Comparison of ENCODE assay signal across 8 cellular contexts in genomic region chr14:64510127-64510808, GRCh38. TPM values are rescaled to one million over a fixed set of nuclear protein-coding genes. Genes with fewer than 3 reads are reported as not detected.
DNase-seq lines count a peak whose midpoint lies in the region; ATAC-seq and TF ChIP-seq lines count a peak whose summit lies in the region.

No MANE protein-coding gene starts in this region.

- H4K20me1 ChIP-seq in HCT116 (ENCODE audit: insufficient read depth), result 0 out of 2 replicates have a peak, but pooled peaks cover 3% of the 10 kb centered on the region

- RAD21 ChIA-PET in HCT116 (lab: Charles Lee; ENCODE audit: low non-redundant PET in 1 of 2, low total read pairs in 2 of 2, uncharacterized antibody in 2 of 2, unreplicated experiment in 2 of 2), result interaction anchor here (0.5 to 1.2 kb wide), 3 partner anchors 166 to 649 kb away, joined by 3 to 7 read pairs (median 4); no protein-coding TSS in a partner anchor

- H2AFZ ChIP-seq in HCT116 (ENCODE audit: low read depth, low read length, poor library complexity, severe bottlenecking), result no peak overlapping the region

- H3K27ac ChIP-seq in A673 (ENCODE audit: low read depth, low read length, poor library complexity, severe bottlenecking) (peak overlapping the region; percentile 13), HCT116 (ENCODE audit: low read depth, low read length) (no peak overlapping the region; the same call in 1 of the 2 replicates), mesodermal cell (ENCODE audit: low read depth, low read length, severe bottlenecking) (peak overlapping the region; percentile 20)

- H3K4me3 ChIP-seq in A673 (ENCODE audit: low read depth, low read length, poor library complexity, severe bottlenecking) (no peak overlapping the region), HCT116 (replicated peaks in 1 of 2; ENCODE audit: low read depth in 1 of 2, low read length in 2 of 2) (no peak overlapping the region), mesodermal cell (ENCODE audit: extremely low read depth, insufficient read depth, low read length, poor library complexity, severe bottlenecking) (no peak overlapping the region)

- TF ChIP-seq RAD21 in HCT116 (IDR thresholded peaks at IDR 0.05; ENCODE audit: low read depth), result no peak

- H3K9me2 ChIP-seq in HCT116 (ENCODE audit: insufficient read depth), result no peaks in the 10 kb centered on the region

- H3K36me3 ChIP-seq in A673 (ENCODE audit: insufficient read depth, low read length, poor library complexity, severe bottlenecking) (no peaks in the 10 kb centered on the region), HCT116 (ENCODE audit: control insufficient read depth in 1 of 2, insufficient read depth in 2 of 2, low read length in 2 of 2) (no peaks in the 10 kb centered on the region), mesodermal cell (ENCODE audit: control insufficient read depth, insufficient read depth, low read length) (peaks cover 10% of the 10 kb centered on the region)

- H3K4me2 ChIP-seq in HCT116 (ENCODE audit: low read length), result peak overlapping the region; percentile 30

- no peaks in the 10 kb centered on the region for H3K27me3 ChIP-seq in A673 (replicated peaks; ENCODE audit: insufficient read depth, low read depth, low read length, poor library complexity)
- no peaks in the 10 kb centered on the region for H3K27me3 ChIP-seq in HCT116 (ENCODE audit: insufficient read depth, low read length)

- no peak overlapping the region for H3K9ac ChIP-seq in HCT116 (ENCODE audit: low read length)

- intact Hi-C loops in A673 (cut with micrococcal nuclease; ENCODE audit: unreplicated experiment), result loop anchor here (5.0 kb wide), 1 partner anchor 127 kb away; no protein-coding TSS in a partner anchor
- intact Hi-C loops in HCT116 (cut with micrococcal nuclease), result loop anchor here (2.0 to 10.0 kb wide), 2 partner anchors 125 to 165 kb away; no protein-coding TSS in a partner anchor

- peaks cover 63% of the 10 kb centered on the region for H3K4me1 Mint-ChIP-seq in activated CD8-positive, alpha-beta T cell treated with anti-CD3 and anti-CD28 coated beads, Interleukin-2, amount 10 ng/mL, durations not matched to agents 7 days and 5 days (ENCODE audit: low read depth)

- CTCF ChIA-PET in A673 (lab: Charles Lee) (interaction anchor here (0.8 to 1.0 kb wide), 2 partner anchors 9 to 28 kb away, joined by 3 to 4 read pairs; no protein-coding TSS in a partner anchor), HCT116 (lab: Charles Lee) (interaction anchor here (0.5 to 2.5 kb wide), 15 partner anchors 8 to 330 kb away, joined by 3 to 17 read pairs (median 4); no protein-coding TSS in a partner anchor)
- CTCF ChIA-PET in activated CD8-positive, alpha-beta T cell treated with anti-CD3 and anti-CD28 coated beads, Interleukin-2, amount 10 ng/mL, durations not matched to agents 7 days and 5 days (lab: Charles Lee), result interaction anchor here (0.6 to 4.1 kb wide), 33 partner anchors 8 to 172 kb away, joined by 3 to 43 read pairs (median 5); partner anchors contain the start of genes AKAP5 and HSPA2

- DNase-seq in A673 (ENCODE audit: low spot score) (no peak), HCT116 (ENCODE audit: low read depth, low spot score) (no peak)
- no peak for DNase-seq in activated CD8-positive, alpha-beta T cell treated with anti-CD3 and anti-CD28 coated beads, Interleukin-2, amount 10 ng/mL, durations not matched to agents 7 days and 5 days

- peaks cover 43% of the 10 kb centered on the region for H3K36me3 Mint-ChIP-seq in activated CD8-positive, alpha-beta T cell treated with anti-CD3 and anti-CD28 coated beads, Interleukin-2, amount 10 ng/mL, durations not matched to agents 7 days and 5 days (ENCODE audit: low read depth)

- WGBS in mesodermal cell (ENCODE audit: insufficient coverage in 2 of 2), 2 experiments, result 86 to 94% methylated on average over 1 to 2 of the region's 2 CpGs

- H3K27me3 Mint-ChIP-seq in activated CD8-positive, alpha-beta T cell treated with anti-CD3 and anti-CD28 coated beads, Interleukin-2, amount 10 ng/mL, durations not matched to agents 7 days and 5 days (ENCODE audit: low read depth), result no peaks in the 10 kb centered on the region

- H3K79me2 ChIP-seq in HCT116 (ENCODE audit: insufficient read depth, low read length), result peaks cover 96% of the 10 kb centered on the region

- H3K27ac Mint-ChIP-seq in activated CD8-positive, alpha-beta T cell treated with anti-CD3 and anti-CD28 coated beads, Interleukin-2, amount 10 ng/mL, durations not matched to agents 7 days and 5 days, result peak overlapping the region; percentile 39

- H3K9me3 Mint-ChIP-seq in activated CD8-positive, alpha-beta T cell treated with anti-CD3 and anti-CD28 coated beads, Interleukin-2, amount 10 ng/mL, durations not matched to agents 7 days and 5 days (ENCODE audit: insufficient read depth), result no peaks in the 10 kb centered on the region

- TF ChIP-seq CTCF in A673 (conservative IDR thresholded peaks at IDR 0.05; ENCODE audit: low read depth, low read length), result no peak
- TF ChIP-seq CTCF in HCT116 (IDR thresholded peaks at IDR 0.05 in 2 of 3, conservative IDR thresholded peaks at IDR 0.05 in 1 of 3; ENCODE audit: borderline replicate concordance in 1 of 3, insufficient read depth in 1 of 3, low read depth in 2 of 3, low read length in 2 of 3), result no peak

- peak; percentile 24; the same call in 1 of the 2 replicates for ATAC-seq in HCT116
- ATAC-seq in activated CD8-positive, alpha-beta T cell treated with anti-CD3 and anti-CD28 coated beads, Interleukin-2, amount 10 ng/mL, durations not matched to agents 7 days and 5 days, result peak; percentile 9
- ATAC-seq in GM19324 (IDR thresholded peaks at IDR 0.05; ENCODE audit: low FRiP score, unreplicated experiment), result no peak
- ATAC-seq in GM19467 (IDR thresholded peaks at IDR 0.05; ENCODE audit: unreplicated experiment), result no peak
- no peak for ATAC-seq in HG02840 (IDR thresholded peaks at IDR 0.05; ENCODE audit: low FRiP score, unreplicated experiment)
- no peak for ATAC-seq in HG02852 (IDR thresholded peaks at IDR 0.05; ENCODE audit: unreplicated experiment)

- H3K9me3 ChIP-seq in A673 (ENCODE audit: low read depth, low read length, poor library complexity, severe bottlenecking), result no peaks in the 10 kb centered on the region
- H3K9me3 ChIP-seq in HCT116 (ENCODE audit: control insufficient read depth in 1 of 2, insufficient read depth in 1 of 2, low read depth in 1 of 2, low read length in 2 of 2), result no peaks in the 10 kb centered on the region
- H3K9me3 ChIP-seq in mesodermal cell (ENCODE audit: control insufficient read depth, low read length), result no peaks in the 10 kb centered on the region

- H3K4me1 ChIP-seq in A673 (ENCODE audit: insufficient read depth, low read length, poor library complexity, severe bottlenecking) (peaks cover 34% of the 10 kb centered on the region), HCT116 (ENCODE audit: control insufficient read depth in 1 of 2, insufficient read depth in 2 of 2, low read length in 2 of 2) (peaks cover 18 to 44% of the 10 kb centered on the region in 2 experiments; a peak in 3 of 4 replicates), mesodermal cell (ENCODE audit: control insufficient read depth, insufficient read depth, low read length, poor library complexity, severe bottlenecking) (peaks cover 27% of the 10 kb centered on the region)

- POLR2A ChIA-PET in A673 (lab: Charles Lee; ENCODE audit: low non-redundant PET), result interaction anchor here (0.7 kb wide), 1 partner anchor 1597 kb away, joined by 3 read pairs; no protein-coding TSS in a partner anchor
- POLR2A ChIA-PET in HCT116 (lab: Charles Lee), result no interaction called here
- POLR2A ChIA-PET in activated CD8-positive, alpha-beta T cell treated with anti-CD3 and anti-CD28 coated beads, Interleukin-2, amount 10 ng/mL, durations not matched to agents 7 days and 5 days (lab: Charles Lee), result interaction anchor here (1.2 to 1.3 kb wide), 3 partner anchors 7 to 122 kb away, joined by 3 to 7 read pairs (median 4); partner anchors contain the start of gene MTHFD1

- peak overlapping the region; percentile 2 for H3K4me3 Mint-ChIP-seq in activated CD8-positive, alpha-beta T cell treated with anti-CD3 and anti-CD28 coated beads, Interleukin-2, amount 10 ng/mL, durations not matched to agents 7 days and 5 days

- no TSS peak for BruUV-seq in A673 (replicated peaks; lab: Mats Ljungman, UMichigan)
- no TSS peak for BruUV-seq in HCT116 (replicated peaks; lab: Mats Ljungman, UMichigan)

- TF ChIP-seq POLR2A in HCT116 (IDR thresholded peaks at IDR 0.05; ENCODE audit: borderline replicate concordance, extremely low read depth, insufficient read depth, insufficient read length), result no peak

TF ChIP-seq in HCT116, 20 proteins besides CTCF, POLR2A, EP300 and RAD21 (continues in another document):
- TF ChIP-seq SRF (IDR thresholded peaks at IDR 0.05; ENCODE audit: low read depth) (no peak), SP1 (IDR thresholded peaks at IDR 0.05; ENCODE audit: low read depth) (no peak)

RNA-seq across cellular contexts. Expression of gene ZBTB1, which starts 5.7 kb away (rescaled TPM):
- total RNA-seq in A673 (2021), result 34.3 and 37.7 TPM in 2 replicates
- total RNA-seq in HCT116 (2021; ENCODE audit: unreplicated experiment), result 20.6 TPM
- 9.3 and 11.4 TPM in 2 replicates for polyA plus RNA-seq in HCT116 (2012)
- 10 to 100 TPM; 58.3 to 61.7 TPM for total RNA-seq in activated CD8-positive, alpha-beta T cell treated with anti-CD3 and anti-CD28 coated beads, Interleukin-2, amount 10 ng/mL, durations not matched to agents 7 days and 5 days
- 30.1 TPM for polyA plus RNA-seq in mesodermal cell (2013, experiment 1 of 2)
- 35.1 TPM for polyA plus RNA-seq in mesodermal cell (2013, experiment 2 of 2)

RNA-seq across cellular contexts. Expression of gene ZBTB25, which starts 6.6 kb away (rescaled TPM):
- 11.3 and 13.5 TPM in 2 replicates for total RNA-seq in A673 (2021)
- total RNA-seq in HCT116 (2021; ENCODE audit: unreplicated experiment), result 19.0 TPM
- 12.9 and 13.3 TPM in 2 replicates for polyA plus RNA-seq in HCT116 (2012)
- total RNA-seq in activated CD8-positive, alpha-beta T cell treated with anti-CD3 and anti-CD28 coated beads, Interleukin-2, amount 10 ng/mL, durations not matched to agents 7 days and 5 days, result 10 to 100 TPM; 26.2 to 28.2 TPM
- 8.3 TPM for polyA plus RNA-seq in mesodermal cell (2013, experiment 1 of 2)
- polyA plus RNA-seq in mesodermal cell (2013, experiment 2 of 2), result 9.8 TPM

RNA-seq across cellular contexts. Expression of gene HSPA2, which starts 30.3 kb away (rescaled TPM):
- total RNA-seq in A673 (2021), result 13.8 and 14.3 TPM in 2 replicates
- 2.5 TPM for total RNA-seq in HCT116 (2021; ENCODE audit: unreplicated experiment)
- 1.1 and 1.3 TPM in 2 replicates for polyA plus RNA-seq in HCT116 (2012)
- 1 to 10 TPM; 1.7 to 2.2 TPM for total RNA-seq in activated CD8-positive, alpha-beta T cell treated with anti-CD3 and anti-CD28 coated beads, Interleukin-2, amount 10 ng/mL, durations not matched to agents 7 days and 5 days
- polyA plus RNA-seq in mesodermal cell (2013, experiment 1 of 2), result 53.5 TPM
- 43.7 TPM for polyA plus RNA-seq in mesodermal cell (2013, experiment 2 of 2)

RNA-seq across cellular contexts. Expression of gene PPP1R36, which starts 39.5 kb away (rescaled TPM):
- total RNA-seq in A673 (2021) (0.34 and 0.61 TPM in 2 replicates), HCT116 (2021; ENCODE audit: unreplicated experiment) (0.47 TPM)
- 0.21 and 0.26 TPM in 2 replicates for polyA plus RNA-seq in HCT116 (2012)
- under 1 TPM; 0.21 to 0.47 TPM for total RNA-seq in activated CD8-positive, alpha-beta T cell treated with anti-CD3 and anti-CD28 coated beads, Interleukin-2, amount 10 ng/mL, durations not matched to agents 7 days and 5 days
- polyA plus RNA-seq in mesodermal cell (2013, experiment 1 of 2), result 1.8 TPM
- 1.2 TPM for polyA plus RNA-seq in mesodermal cell (2013, experiment 2 of 2)

RNA-seq across cellular contexts. Expression of gene AKAP5, which starts 45.0 kb away (rescaled TPM):
- total RNA-seq in A673 (2021) (2.2 and 2.6 TPM in 2 replicates), HCT116 (2021; ENCODE audit: unreplicated experiment) (0.54 TPM)
- 0.04 and 0.09 TPM in 2 replicates for polyA plus RNA-seq in HCT116 (2012)
- total RNA-seq in activated CD8-positive, alpha-beta T cell treated with anti-CD3 and anti-CD28 coated beads, Interleukin-2, amount 10 ng/mL, durations not matched to agents 7 days and 5 days, result 1 to 10 TPM; 1.9 to 2.1 TPM
- polyA plus RNA-seq in mesodermal cell (2013, experiment 1 of 2), result 2.1 TPM
- polyA plus RNA-seq in mesodermal cell (2013, experiment 2 of 2), result 2.9 TPM

Comparison
In these comparisons a context has a peak if more than half of its experiments do, and no peak if none do; other contexts are left out.
1. ATAC-seq: peak in HCT116 (single experiment) and activated CD8-positive, alpha-beta T cell treated with anti-CD3 and anti-CD28 coated beads, Interleukin-2, amount 10 ng/mL, durations not matched to agents 7 days and 5 days (single experiment); none in GM19324 (single experiment), GM19467 (single experiment), HG02840 (single experiment) and HG02852 (single experiment).